In genomic region chr2:26721267-26722032, GRCh38 we compare ENCODE assay signal across 1 cellular context.
TF ChIP-seq lines count a peak whose summit lies in the region.

No MANE protein-coding gene starts in this region.

TF ChIP-seq in HepG2, 621 proteins besides CTCF, POLR2A, EP300 and RAD21 (continued from another document and continues in another):
- TF ChIP-seq FOXJ3 (CRISPR knock-in tag; IDR thresholded peaks at IDR 0.05; ENCODE audit: borderline replicate concordance) (no peak), ZNF138 (CRISPR knock-in tag; IDR thresholded peaks at IDR 0.05; ENCODE audit: low read depth) (no peak), HMG20B (CRISPR knock-in tag; conservative IDR thresholded peaks at IDR 0.05) (peak; percentile 99), EZH2 (conservative IDR thresholded peaks at IDR 0.05; ENCODE audit: low read depth, low read length) (no peak), ZFYVE20 (CRISPR knock-in tag; IDR thresholded peaks at IDR 0.05; ENCODE audit: borderline replicate concordance, low read depth) (no peak), HNF1B (CRISPR knock-in tag; IDR thresholded peaks at IDR 0.05) (no peak), ARHGAP35 (CRISPR knock-in tag; IDR thresholded peaks at IDR 0.05; ENCODE audit: borderline replicate concordance) (no peak), ZNF614 (CRISPR knock-in tag; IDR thresholded peaks at IDR 0.05; ENCODE audit: borderline replicate concordance) (peak; percentile 74; the same call in 1 of the 2 replicates), MED13 (CRISPR knock-in tag; IDR thresholded peaks at IDR 0.05) (no peak), ZNF607 (CRISPR knock-in tag; IDR thresholded peaks at IDR 0.05; ENCODE audit: borderline replicate concordance) (no peak), CREB1 (IDR thresholded peaks at IDR 0.05) (no peak), CREB1 (CRISPR knock-in tag; IDR thresholded peaks at IDR 0.05) (no peak), SNAPC5 (CRISPR knock-in tag; IDR thresholded peaks at IDR 0.05; ENCODE audit: borderline replicate concordance) (no peak), TRIM22 (IDR thresholded peaks at IDR 0.05) (no peak), PHB2 (IDR thresholded peaks at IDR 0.05; ENCODE audit: partially characterized antibody) (no peak), IKZF5 (CRISPR knock-in tag; IDR thresholded peaks at IDR 0.05) (peak; percentile 61; the same call in 1 of the 2 replicates), ZNF644 (CRISPR knock-in tag; IDR thresholded peaks at IDR 0.05; ENCODE audit: low read depth) (no peak), HNRNPLL (IDR thresholded peaks at IDR 0.05; ENCODE audit: low read depth, low read length, poor library complexity, severe bottlenecking) (no peak), TFDP2 (CRISPR knock-in tag; IDR thresholded peaks at IDR 0.05) (no peak), RBFOX2 (IDR thresholded peaks at IDR 0.05; ENCODE audit: low read depth, low read length) (no peak), SMAD9 (CRISPR knock-in tag; IDR thresholded peaks at IDR 0.05) (no peak), ZFY (CRISPR knock-in tag; IDR thresholded peaks at IDR 0.05) (peak; percentile 14; the same call in 1 of the 2 replicates), RBM39 (IDR thresholded peaks at IDR 0.05; ENCODE audit: low read depth, low read length, poor library complexity, severe bottlenecking) (no peak), STAT6 (CRISPR knock-in tag; IDR thresholded peaks at IDR 0.05; ENCODE audit: borderline replicate concordance) (no peak), ZNF362 (CRISPR knock-in tag; IDR thresholded peaks at IDR 0.05; ENCODE audit: borderline replicate concordance) (no peak), ZNF619 (CRISPR knock-in tag; IDR thresholded peaks at IDR 0.05) (no peak), ZNF776 (CRISPR knock-in tag; IDR thresholded peaks at IDR 0.05) (no peak), STAT5B (CRISPR knock-in tag; IDR thresholded peaks at IDR 0.05) (no peak), GTF3A (CRISPR knock-in tag; conservative IDR thresholded peaks at IDR 0.05) (no peak), RXRB (CRISPR knock-in tag; IDR thresholded peaks at IDR 0.05; ENCODE audit: borderline replicate concordance) (peak; percentile 91), THAP7 (CRISPR knock-in tag; IDR thresholded peaks at IDR 0.05) (no peak), KDM1A (CRISPR knock-in tag; IDR thresholded peaks at IDR 0.05) (peak; percentile 87), ZIK1 (CRISPR knock-in tag; IDR thresholded peaks at IDR 0.05; ENCODE audit: borderline replicate concordance, low read depth) (no peak), HOMEZ (CRISPR knock-in tag; IDR thresholded peaks at IDR 0.05; ENCODE audit: low read depth) (no peak), ZNF230 (CRISPR knock-in tag; IDR thresholded peaks at IDR 0.05) (no peak), TBP (CRISPR knock-in tag; IDR thresholded peaks at IDR 0.05) (no peak), ATF7-NPFF (CRISPR knock-in tag; IDR thresholded peaks at IDR 0.05; ENCODE audit: low read depth) (0 out of 2 replicates have a peak, but pooled peaks have one; percentile 36), ZXDC (CRISPR knock-in tag; IDR thresholded peaks at IDR 0.05) (no peak), FOXP1 (IDR thresholded peaks at IDR 0.05) (no peak), FOXP1 (CRISPR knock-in tag; IDR thresholded peaks at IDR 0.05) (0 out of 2 replicates have a peak, but pooled peaks have one; percentile 57), ZNF275 (CRISPR knock-in tag; IDR thresholded peaks at IDR 0.05; ENCODE audit: borderline replicate concordance) (no peak), NCOA2 (CRISPR knock-in tag; IDR thresholded peaks at IDR 0.05) (peak; percentile 84), MIER3 (CRISPR knock-in tag; IDR thresholded peaks at IDR 0.05; ENCODE audit: borderline replicate concordance) (peak; percentile 57; the same call in 1 of the 2 replicates), ZNF484 (CRISPR knock-in tag; IDR thresholded peaks at IDR 0.05; ENCODE audit: borderline replicate concordance, low read depth) (no peak), ZNF207 (IDR thresholded peaks at IDR 0.05; ENCODE audit: borderline replicate concordance) (no peak), REL (CRISPR knock-in tag; conservative IDR thresholded peaks at IDR 0.05) (no peak), SALL1 (CRISPR knock-in tag; IDR thresholded peaks at IDR 0.05) (peak; percentile 64; the same call in 1 of the 2 replicates), ZNF292 (CRISPR knock-in tag; IDR thresholded peaks at IDR 0.05; ENCODE audit: borderline replicate concordance, low read depth) (no peak), ZNF18 (CRISPR knock-in tag; IDR thresholded peaks at IDR 0.05; ENCODE audit: insufficient replicate concordance) (no peak), MTF1 (CRISPR knock-in tag; IDR thresholded peaks at IDR 0.05) (no peak), SMAD3 (CRISPR knock-in tag; IDR thresholded peaks at IDR 0.05) (no peak), NFATC3 (CRISPR knock-in tag; IDR thresholded peaks at IDR 0.05) (no peak), ZFP41 (CRISPR knock-in tag; IDR thresholded peaks at IDR 0.05; ENCODE audit: borderline replicate concordance) (no peak)
